ENCODE assay signal across 15 cellular contexts in the genomic region with DNA sequence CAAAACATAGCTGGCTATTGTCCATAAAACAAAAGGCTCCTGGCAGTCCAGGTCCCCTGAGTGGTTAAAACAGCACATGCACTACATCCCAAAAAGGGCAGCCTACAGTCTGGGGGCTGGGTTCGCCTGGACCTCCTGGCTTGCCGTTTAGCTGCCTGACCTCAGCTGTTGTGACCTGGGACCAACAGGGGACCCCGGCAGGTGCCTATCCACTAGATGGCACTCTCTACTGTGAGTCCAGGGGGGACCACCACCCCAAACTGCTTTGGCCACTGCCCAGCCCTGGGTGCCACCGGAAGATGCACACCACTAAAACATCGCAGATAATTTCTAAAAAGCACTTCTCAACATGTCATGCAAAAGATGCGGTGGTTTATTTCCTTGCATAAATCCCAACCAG. TPM values are rescaled to one million over a fixed set of nuclear protein-coding genes. Genes with fewer than 3 reads are reported as not detected.
A peak's percentile ranks its signal among the peaks of the same experiment; 100 is the strongest.
DNase-seq lines count a peak whose midpoint lies in the region; ATAC-seq and TF ChIP-seq lines count a peak whose summit lies in the region.
"Had no signal": no experiment of that assay in that cellular context is flagged by ENCODE, and none has a peak within 500 bp of the region (broad histone marks: within the 10 kb centered on the region; RNA-seq: fewer than 3 reads in every experiment).

No MANE protein-coding gene starts in this region.

- no peak overlapping the region for H3K4me3 ChIP-seq in A673 (ENCODE audit: low read depth, low read length, poor library complexity, severe bottlenecking)
- H3K4me3 ChIP-seq in OCI-LY3 (ENCODE audit: low read length): no peak overlapping the region
- H3K4me3 ChIP-seq in fibroblast of villous mesenchyme (ENCODE audit: low read depth, low read length): no peak overlapping the region
- H3K4me3 ChIP-seq: pancreas had no signal

- TF ChIP-seq CTCF in A673 (conservative IDR thresholded peaks at IDR 0.05; ENCODE audit: low read depth, low read length): peak; percentile 41
- no peak for TF ChIP-seq CTCF in GM10266 (IDR thresholded peaks at IDR 0.05; ENCODE audit: control insufficient read depth, insufficient read depth, low read depth, missing control alignments)
- peak; percentile 49 for TF ChIP-seq CTCF in OCI-LY3 (IDR thresholded peaks at IDR 0.05; ENCODE audit: low read depth, low read length)
- peak; percentile 14 for TF ChIP-seq CTCF in fibroblast of villous mesenchyme (IDR thresholded peaks at IDR 0.05; ENCODE audit: insufficient read depth, low read depth, low read length)

- POLR2A ChIA-PET in A673 (lab: Charles Lee; ENCODE audit: low non-redundant PET): no interaction called here

- intact Hi-C loops in A673 (cut with micrococcal nuclease; ENCODE audit: unreplicated experiment): loop anchor here (10.0 kb wide), 1 partner anchor 328 kb away; no protein-coding TSS in a partner anchor

- no peak for DNase-seq in A673 (ENCODE audit: low spot score)
- DNase-seq in GM10266 (ENCODE audit: extremely low spot score): peak; percentile 16
- DNase-seq in fibroblast of villous mesenchyme (ENCODE audit: low read depth): no peak
- no peak for DNase-seq in NCI-H2196 treated with DMSO at 0.1 percent for 48 hours (lab: John Stamatoyannopoulos, UW; ENCODE audit: unreplicated experiment)
- no peak for DNase-seq in effector CD8-positive, alpha-beta T cell (lab: John Stamatoyannopoulos, UW)
- DNase-seq in NCI-H2107 (lab: John Stamatoyannopoulos, UW): no peak
- DNase-seq: activated naive CD8-positive, alpha-beta T cell treated with anti-CD3 and anti-CD28 coated beads for 36 hours; KG1; stimulated activated CD4-positive, alpha-beta T cell treated with anti-CD3 and anti-CD28 coated beads, Interleukin-4, amount 100 ng/mL, for 1 hour; stimulated activated naive CD4-positive, alpha-beta T cell treated with Interleukin-2 at 50 U/mL for 16 hours had no signal

- no peak overlapping the region for H3K27ac ChIP-seq in A673 (ENCODE audit: low read depth, low read length, poor library complexity, severe bottlenecking)
- H3K27ac ChIP-seq in OCI-LY3 (ENCODE audit: low read length): no peak overlapping the region
- H3K27ac ChIP-seq: pancreas had no signal

- H3K9me3 ChIP-seq in A673 (ENCODE audit: low read depth, low read length, poor library complexity, severe bottlenecking) (no peaks in the 10 kb centered on the region), OCI-LY3 (ENCODE audit: insufficient read depth, low read length) (no peaks in the 10 kb centered on the region)
- H3K9me3 ChIP-seq: pancreas had no signal

- no peak overlapping the region for H2AFZ ChIP-seq in OCI-LY3 (ENCODE audit: low read depth, low read length)

- H3K4me2 ChIP-seq in OCI-LY3 (ENCODE audit: low read length): no peak overlapping the region

- no TSS peak for BruUV-seq in A673 (replicated peaks; lab: Mats Ljungman, UMichigan)

- no peak for ATAC-seq in GM18519 (IDR thresholded peaks at IDR 0.05; ENCODE audit: low FRiP score, unreplicated experiment)

- H3K79me2 ChIP-seq in OCI-LY3 (ENCODE audit: low read length): no peaks in the 10 kb centered on the region

- H3K36me3 ChIP-seq in A673 (ENCODE audit: insufficient read depth, low read length, poor library complexity, severe bottlenecking) (no peaks in the 10 kb centered on the region), OCI-LY3 (replicated peaks; ENCODE audit: low read depth, low read length) (no peaks in the 10 kb centered on the region)

- H3K27me3 ChIP-seq in A673 (replicated peaks; ENCODE audit: insufficient read depth, low read depth, low read length, poor library complexity): peaks cover 15% of the 10 kb centered on the region
- 0 out of 2 replicates have a peak, but pooled peaks cover 8% of the 10 kb centered on the region for H3K27me3 ChIP-seq in OCI-LY3 (ENCODE audit: low read depth, low read length)
- H3K27me3 ChIP-seq: pancreas had no signal

- H3K4me1 ChIP-seq in A673 (ENCODE audit: insufficient read depth, low read length, poor library complexity, severe bottlenecking) (peaks cover 7% of the 10 kb centered on the region), OCI-LY3 (ENCODE audit: low read length) (no peaks in the 10 kb centered on the region)
- H3K4me1 ChIP-seq: pancreas had no signal

- CTCF ChIA-PET in A673 (lab: Charles Lee): interaction anchor here (1.2 kb wide), 1 partner anchor 329 kb away, joined by 4 read pairs; no protein-coding TSS in a partner anchor

- no peak overlapping the region for H3K9ac ChIP-seq in OCI-LY3 (ENCODE audit: low read length)

- H4K20me1 ChIP-seq in OCI-LY3 (ENCODE audit: insufficient read depth, low read length): no peaks in the 10 kb centered on the region

RNA-seq across cellular contexts. Expression of gene RTL1, which starts 2.9 kb away (rescaled TPM):
- total RNA-seq in A673 (2021) (0.09 and 0.15 TPM in 2 replicates), fibroblast of villous mesenchyme (not detected in 2 replicates)
- total RNA-seq: activated CD8-positive, alpha-beta memory T cell treated with anti-CD3 and anti-CD28 coated beads for 36 hours; activated naive CD8-positive, alpha-beta T cell treated with anti-CD3 and anti-CD28 coated beads for 36 hours; NCI-H460 had no signal
